29 cellular contexts compared by ENCODE assay signal in the genomic region with DNA sequence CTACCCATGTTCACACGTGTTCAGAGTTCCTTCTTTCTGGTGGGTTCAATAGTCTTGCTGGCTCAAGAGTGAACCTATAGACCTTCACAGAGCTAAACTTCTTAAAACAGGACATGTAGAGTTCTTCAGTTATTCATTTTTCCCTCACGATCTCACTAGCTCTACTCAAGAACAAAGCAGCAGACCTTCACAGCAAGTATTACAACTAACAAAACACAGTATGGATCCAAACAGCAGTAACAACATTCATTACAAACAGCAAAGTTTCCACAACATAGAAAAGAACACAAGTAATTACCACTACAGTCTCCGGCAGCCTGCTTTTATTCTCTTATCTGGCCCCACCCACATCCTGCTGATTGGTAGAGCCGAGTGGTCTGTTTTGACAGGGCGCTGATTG. TPM values are rescaled to one million over a fixed set of nuclear protein-coding genes. Genes with fewer than 3 reads are reported as not detected.
DNase-seq lines count a peak whose midpoint lies in the region; ATAC-seq, FAIRE-seq and TF ChIP-seq lines count a peak whose summit lies in the region.
"Had no signal": no experiment of that assay in that cellular context is flagged by ENCODE, and none has a peak within 500 bp of the region (broad histone marks: within the 10 kb centered on the region; RNA-seq: fewer than 3 reads in every experiment).

No MANE protein-coding gene starts in this region.

- intact Hi-C loops in mammary epithelial cell (cut with micrococcal nuclease), result no loop called here
- intact Hi-C loops in breast epithelium (cut with DNase I; ENCODE audit: low total_unique reads), result no loop called here
- intact Hi-C loops in K562 (cut with micrococcal nuclease), result no loop called here

- H3K4me1 ChIP-seq in mammary epithelial cell (ENCODE audit: insufficient read depth, low read length) (no peaks in the 10 kb centered on the region), breast epithelium (no peaks in the 10 kb centered on the region), K562 (replicated peaks in 1 of 2; ENCODE audit: control insufficient read depth in 2 of 2, insufficient read depth in 2 of 2, low read length in 2 of 2) (peaks cover 0 to 6% of the 10 kb centered on the region in 2 experiments; a peak in 1 of 5 replicates), neural progenitor cell (peaks cover 9% of the 10 kb centered on the region)
- H3K4me1 ChIP-seq: A549 had no signal

- DNase-seq in mammary epithelial cell (no peak), breast epithelium (ENCODE audit: low spot score in 2 of 2) (no peak), K562 (ENCODE audit: extremely low read depth in 1 of 4, low spot score in 3 of 4) (no peak), endothelial cell (ENCODE audit: low spot score) (no peak), neural progenitor cell (ENCODE audit: low spot score) (no peak), D341Med (ENCODE audit: low spot score) (no peak), amniotic stem cell (lab: John Stamatoyannopoulos, UW) (no peak)
- DNase-seq: AML-193; Caco-2; Calu3; CD4-positive, alpha-beta T cell; CD8-positive, alpha-beta T cell; DMS 273 treated with DMSO at 0.1 percent for 48 hours; DMS153; DMS53; DMS79; DND-41; EL; GDM1 had no signal

- H3K36me3 Mint-ChIP-seq in endothelial cell (ENCODE audit: low read depth, unreplicated experiment) (peaks cover 12% of the 10 kb centered on the region), neural progenitor cell (no peaks in the 10 kb centered on the region)
- H3K36me3 Mint-ChIP-seq: CD8-positive, alpha-beta T cell had no signal

- ATAC-seq in K562 (no peak), HG03521 (IDR thresholded peaks at IDR 0.05; ENCODE audit: unreplicated experiment) (no peak)
- ATAC-seq: A549; CD8-positive, alpha-beta T cell; GM12878 had no signal

- peaks cover 11% of the 10 kb centered on the region for H3F3A ChIP-seq in neural progenitor cell (ENCODE audit: low read depth)

- H3K9ac ChIP-seq in mammary epithelial cell (ENCODE audit: insufficient read depth, low read length) (no peak overlapping the region), K562 (ENCODE audit: insufficient read depth in 1 of 2, low read depth in 2 of 2, low read length in 2 of 2) (no peak overlapping the region), neural progenitor cell (no peak overlapping the region)
- H3K9ac ChIP-seq: BLaER1 treated with 17β-estradiol and CSF1 and Interleukin-3, amounts not matched to agents 10 nM and 100 nM had no signal

- CTCF ChIA-PET in mammary epithelial cell (lab: Charles Lee; ENCODE audit: low non-redundant PET) (no interaction called here), K562 (lab: Yijun Ruan, JAX; ENCODE audit: low intra/inter-chr PET ratio) (no interaction called here)

- H3K27ac Mint-ChIP-seq in endothelial cell (ENCODE audit: unreplicated experiment) (no peak overlapping the region), neural progenitor cell (no peak overlapping the region)
- H3K27ac Mint-ChIP-seq: B cell; CD4-positive, alpha-beta T cell; CD8-positive, alpha-beta T cell had no signal

- H3K27me3 Mint-ChIP-seq in endothelial cell (ENCODE audit: unreplicated experiment) (peaks cover 2% of the 10 kb centered on the region), neural progenitor cell (ENCODE audit: insufficient read depth, low read depth) (peaks cover 3% of the 10 kb centered on the region)

- H3K36me3 ChIP-seq in mammary epithelial cell (ENCODE audit: insufficient read depth, low read length), result no peaks in the 10 kb centered on the region
- H3K36me3 ChIP-seq in breast epithelium, result no peaks in the 10 kb centered on the region
- H3K36me3 ChIP-seq in K562 (ENCODE audit: control insufficient read depth, insufficient read depth, low read length), result no peaks in the 10 kb centered on the region
- H3K36me3 ChIP-seq in neural progenitor cell, result no peaks in the 10 kb centered on the region
- H3K36me3 ChIP-seq: BLaER1 treated with 17β-estradiol and CSF1 and Interleukin-3, amounts not matched to agents 10 nM and 100 nM had no signal

- TF ChIP-seq RAD21 in K562 (CRISPR knock-in tag; conservative IDR thresholded peaks at IDR 0.05 in 1 of 2, IDR thresholded peaks at IDR 0.05 in 1 of 2), result no peak

- H3K4me3 ChIP-seq in mammary epithelial cell (replicated peaks in 1 of 3; ENCODE audit: insufficient read depth in 1 of 3, low read depth in 2 of 3, low read length in 3 of 3) (no peak overlapping the region), breast epithelium (no peak overlapping the region), K562 (no peak overlapping the region), neural progenitor cell (no peak overlapping the region)
- H3K4me3 ChIP-seq: A549; BLaER1 treated with 17β-estradiol and CSF1 and Interleukin-3, amounts not matched to agents 10 nM and 100 nM; GM12878 had no signal

- H4K20me1 ChIP-seq in mammary epithelial cell (ENCODE audit: insufficient read depth, low read length) (no peaks in the 10 kb centered on the region), K562 (replicated peaks; ENCODE audit: control insufficient read depth, insufficient read depth, low read length) (no peaks in the 10 kb centered on the region), neural progenitor cell (ENCODE audit: low read depth) (no peaks in the 10 kb centered on the region)
- H4K20me1 ChIP-seq: BLaER1 treated with 17β-estradiol and CSF1 and Interleukin-3, amounts not matched to agents 10 nM and 100 nM had no signal

- H3K27me3 ChIP-seq in mammary epithelial cell (ENCODE audit: insufficient read depth, low read length) (no peaks in the 10 kb centered on the region), breast epithelium (no peaks in the 10 kb centered on the region), K562 (ENCODE audit: control insufficient read depth in 2 of 2, insufficient read depth in 2 of 2, low read length in 2 of 2) (no peaks in the 10 kb centered on the region), neural progenitor cell (no peaks in the 10 kb centered on the region)
- H3K27me3 ChIP-seq: BLaER1 treated with 17β-estradiol and CSF1 and Interleukin-3, amounts not matched to agents 10 nM and 100 nM had no signal

- H3K79me2 ChIP-seq in mammary epithelial cell (ENCODE audit: insufficient read depth, low read length) (no peaks in the 10 kb centered on the region), K562 (ENCODE audit: control insufficient read depth, insufficient read depth, low read length) (no peaks in the 10 kb centered on the region), neural progenitor cell (ENCODE audit: low read depth) (no peaks in the 10 kb centered on the region)

- no peak overlapping the region for H3K27ac ChIP-seq in mammary epithelial cell (ENCODE audit: insufficient read depth, low read depth, low read length)
- H3K27ac ChIP-seq in breast epithelium, result no peak overlapping the region
- no peak overlapping the region for H3K27ac ChIP-seq in K562 (ENCODE audit: extremely low read depth, low read depth, low read length)
- no peak overlapping the region for H3K27ac ChIP-seq in neural progenitor cell
- H3K27ac ChIP-seq: 22Rv1; A549; BLaER1 treated with 17β-estradiol and CSF1 and Interleukin-3, amounts not matched to agents 10 nM and 100 nM; C4-2B had no signal

- no peaks in the 10 kb centered on the region for H3K9me1 ChIP-seq in K562 (ENCODE audit: control insufficient read depth, insufficient read depth, low read length)

- POLR2A ChIA-PET in K562 (lab: Yijun Ruan, JAX), result interaction anchor here (2.0 kb wide), 1 partner anchor 17 kb away, joined by 8 read pairs; no protein-coding TSS in a partner anchor

- 91% methylated on average over 5 of the region's 5 CpGs for WGBS in mammary epithelial cell (ENCODE audit: low coverage, missing lambda C conversion rate)
- WGBS in K562 (ENCODE audit: insufficient coverage, low coverage, missing lambda C conversion rate), result 44% methylated on average over 4 of the region's 5 CpGs

- in situ Hi-C loops in mammary epithelial cell (cut with MboI; ENCODE audit: low sequenced_read_pairs in 2 of 2) (no loop called here), K562 (cut with MboI) (no loop called here)

- TF ChIP-seq POLR2A in breast epithelium (IDR thresholded peaks at IDR 0.05) (no peak), K562 (conservative IDR thresholded peaks at IDR 0.05) (peak; percentile 68)

- H3K4me2 ChIP-seq in mammary epithelial cell (ENCODE audit: insufficient read depth, low read depth, low read length), result no peak overlapping the region
- H3K4me2 ChIP-seq in K562 (ENCODE audit: insufficient read depth, low read length), result no peak overlapping the region
- H3K4me2 ChIP-seq in neural progenitor cell, result no peak overlapping the region
- H3K4me2 ChIP-seq: A549; BLaER1 treated with 17β-estradiol and CSF1 and Interleukin-3, amounts not matched to agents 10 nM and 100 nM had no signal

- BruUV-seq in mammary epithelial cell (replicated peaks; lab: Mats Ljungman, UMichigan) (TSS peak; percentile 57), K562 (replicated peaks; lab: Mats Ljungman, UMichigan) (TSS peak; percentile 100)

- H3K9me3 ChIP-seq in mammary epithelial cell (replicated peaks; ENCODE audit: insufficient read depth, low read length), result no peaks in the 10 kb centered on the region
- peaks cover 0 to 6% of the 10 kb centered on the region in 2 donors for H3K9me3 ChIP-seq in breast epithelium
- 0 out of 2 replicates have a peak, but pooled peaks cover 2% of the 10 kb centered on the region for H3K9me3 ChIP-seq in K562 (replicated peaks; ENCODE audit: control insufficient read depth, insufficient read depth, low read depth, low read length)
- no peaks in the 10 kb centered on the region for H3K9me3 ChIP-seq in neural progenitor cell (ENCODE audit: low read depth)
- H3K9me3 ChIP-seq: A549, Caco-2 had no signal

- H3K4me1 Mint-ChIP-seq in endothelial cell (ENCODE audit: unreplicated experiment) (peaks cover 4% of the 10 kb centered on the region), neural progenitor cell (peaks cover 8% of the 10 kb centered on the region)

- dilution Hi-C loops in mammary epithelial cell (cut with HindIII; ENCODE audit: low sequenced_read_pairs), result no loop called here

- H3K9me3 Mint-ChIP-seq in endothelial cell (ENCODE audit: unreplicated experiment), result no peaks in the 10 kb centered on the region
- H3K9me3 Mint-ChIP-seq in neural progenitor cell, result peaks cover 5% of the 10 kb centered on the region
- H3K9me3 Mint-ChIP-seq: CD4-positive, alpha-beta T cell; CD8-positive, alpha-beta T cell had no signal

- no peak for TF ChIP-seq EP300 in K562 (IDR thresholded peaks at IDR 0.05; ENCODE audit: low read length)

- no peak for TF ChIP-seq CTCF in mammary epithelial cell (conservative IDR thresholded peaks at IDR 0.05 in 1 of 2, IDR thresholded peaks at IDR 0.05 in 1 of 2; ENCODE audit: extremely low read depth in 1 of 2, insufficient read depth in 1 of 2, low read depth in 1 of 2, low read length in 2 of 2)
- TF ChIP-seq CTCF in breast epithelium (IDR thresholded peaks at IDR 0.05), result no peak
- no peak for TF ChIP-seq CTCF in K562 (IDR thresholded peaks at IDR 0.05 in 2 of 3, conservative IDR thresholded peaks at IDR 0.05 in 1 of 3; ENCODE audit: insufficient read depth in 2 of 3, low read depth in 1 of 3, low read length in 3 of 3)
- no peak for TF ChIP-seq CTCF in endothelial cell (IDR thresholded peaks at IDR 0.05; ENCODE audit: unreplicated experiment)
- TF ChIP-seq CTCF in neural progenitor cell (IDR thresholded peaks at IDR 0.05), result no peak

- peak overlapping the region; percentile 7 for H3K4me3 Mint-ChIP-seq in endothelial cell (ENCODE audit: unreplicated experiment)
- H3K4me3 Mint-ChIP-seq in neural progenitor cell, result no peak overlapping the region
- H3K4me3 Mint-ChIP-seq: B cell; CD4-positive, alpha-beta T cell; CD8-positive, alpha-beta T cell had no signal

- H2AFZ ChIP-seq in mammary epithelial cell (ENCODE audit: low read depth, low read length), result no peak overlapping the region
- peak overlapping the region; percentile 35; the same call in 1 of the 2 replicates for H2AFZ ChIP-seq in K562 (ENCODE audit: low read depth, low read length)
- peak overlapping the region; percentile 42 for H2AFZ ChIP-seq in neural progenitor cell (replicated peaks)

- no peak for FAIRE-seq in K562 (lab: Jason Lieb, UNC)
- FAIRE-seq: A549, GM12878, GM12892, GM18507, GM19239 had no signal

RNA-seq across cellular contexts. Expression of gene MCUR1, which starts 39.5 kb away (rescaled TPM):
- total RNA-seq in mammary epithelial cell (10 to 100 TPM; 12.0 to 28.0 TPM), breast epithelium (10 to 100 TPM; 12.8 to 14.9 (median 14.1) TPM), K562 (2014; rRNA removed) (42.2 and 42.5 TPM in 2 replicates), K562 (2014; rRNA removed; fragmentation: Illumina TruSeq; extraction: Trizol) (46.8 and 52.6 TPM in 2 replicates), K562 (2015; rRNA removed; fragmentation: Illumina TruSeq; extraction: Trizol) (52.9 and 55.5 TPM in 2 replicates), K562 (2021) (60.2 and 62.6 TPM in 2 replicates), endothelial cell (ENCODE audit: unreplicated experiment) (39.7 TPM), neural progenitor cell (ENCODE audit: low replicate concordance) (15.9 and 16.2 TPM in 2 replicates)
- polyA plus RNA-seq in mammary epithelial cell (10.7 TPM), K562 (2011; rRNA removed) (20.5 and 27.9 TPM in 2 replicates), K562 (2014; fragmentation: Illumina TruSeq; extraction: Trizol) (28.8 and 34.6 TPM in 2 replicates), K562 (2014; fragmentation: Nextera tagmentation; extraction: Ambion mirVana) (1 to 10 TPM; 5.1 to 7.7 TPM), K562 (2014; rRNA removed) (35.4 and 41.4 TPM in 2 replicates)
- polyA minus RNA-seq in mammary epithelial cell, result 8.8 TPM
- total RNA-seq in K562 (2011; cell fraction: chromatin; rRNA removed; ENCODE audit: low replicate concordance), result 9.3 and 14.6 TPM in 2 replicates
- total RNA-seq in K562 (2011; cell fraction: nucleolus; rRNA removed), result 7.3 and 8.6 TPM in 2 replicates
- total RNA-seq in K562 (2011; cell fraction: nucleoplasm; rRNA removed), result 14.8 and 27.5 TPM in 2 replicates
- 17.9 and 19.6 TPM in 2 replicates for polyA plus RNA-seq in K562 (2011; cell fraction: cytosol; rRNA removed)
- polyA plus RNA-seq in K562 (2011; cell fraction: nucleus; rRNA removed), result 5.9 and 6.6 TPM in 2 replicates
- 27.9 and 32.3 TPM in 2 replicates for polyA plus RNA-seq in K562 (2012)
- 22.3 and 25.4 TPM in 2 replicates for polyA minus RNA-seq in K562 (2011; rRNA and poly(A)+ RNA removed)
- 12.9 and 13.6 TPM in 2 replicates for polyA minus RNA-seq in K562 (2011; cell fraction: cytosol; rRNA and poly(A)+ RNA removed)
- polyA minus RNA-seq in K562 (2011; cell fraction: nucleus; rRNA and poly(A)+ RNA removed), result 5.7 and 7.9 TPM in 2 replicates
